Comparison of ENCODE assay signal across 25 cellular contexts in genomic region chr1:27550510-27551169, GRCh38. TPM values are rescaled to one million over a fixed set of nuclear protein-coding genes. Genes with fewer than 3 reads are reported as not detected.
DNase-seq lines count a peak whose midpoint lies in the region; ATAC-seq and TF ChIP-seq lines count a peak whose summit lies in the region.
"Had no signal": no experiment of that assay in that cellular context is flagged by ENCODE, and none has a peak within 500 bp of the region (broad histone marks: within the 10 kb centered on the region; RNA-seq: fewer than 3 reads in every experiment).

No MANE protein-coding gene starts in this region.

- H2BK15ac ChIP-seq in mesenchymal stem cell (ENCODE audit: low read depth, poor library complexity, severe bottlenecking): no peak overlapping the region

- peaks cover 2% of the 10 kb centered on the region for H3K36me3 Mint-ChIP-seq in activated naive CD8-positive, alpha-beta T cell treated with anti-CD3 and anti-CD28 coated beads, Interleukin-2, amount 50 U/mL, for 24 hours (ENCODE audit: low read depth)

- no peaks in the 10 kb centered on the region for H3K27me3 Mint-ChIP-seq in activated naive CD8-positive, alpha-beta T cell treated with anti-CD3 and anti-CD28 coated beads, Interleukin-2, amount 50 U/mL, for 24 hours
- H3K27me3 Mint-ChIP-seq: IgD-negative memory B cell had no signal

- H3K4me2 ChIP-seq in mesenchymal stem cell (ENCODE audit: low read length, poor library complexity, severe bottlenecking): no peak overlapping the region
- H3K4me2 ChIP-seq: PC-9 had no signal

- no peak overlapping the region for H3K4me3 Mint-ChIP-seq in activated naive CD8-positive, alpha-beta T cell treated with anti-CD3 and anti-CD28 coated beads, Interleukin-2, amount 50 U/mL, for 24 hours
- H3K4me3 Mint-ChIP-seq: CD14-positive monocyte, IgD-negative memory B cell had no signal

- H4K8ac ChIP-seq in mesenchymal stem cell (ENCODE audit: low read length): no peak overlapping the region

- no peak overlapping the region for H4K91ac ChIP-seq in mesenchymal stem cell (ENCODE audit: low read length)

- H3K4ac ChIP-seq in mesenchymal stem cell (ENCODE audit: low read depth in 1 of 2, low read length in 2 of 2): no peak overlapping the region

- H3K79me1 ChIP-seq in mesenchymal stem cell (replicated peaks; ENCODE audit: low read length, poor library complexity, severe bottlenecking): peaks cover 52% of the 10 kb centered on the region

- no peak overlapping the region for H2BK120ac ChIP-seq in mesenchymal stem cell (ENCODE audit: low read depth, low read length)

- DNase-seq in left ventricle myocardium inferior: peak; percentile 14
- DNase-seq in right atrium auricular region (ENCODE audit: low spot score): no peak
- peak in 2 of 7 donors; percentile 38 to 48 for DNase-seq in adrenal gland
- DNase-seq in mesenchymal stem cell: no peak
- DNase-seq in testis: no peak
- no peak for DNase-seq in activated naive CD8-positive, alpha-beta T cell treated with anti-CD3 and anti-CD28 coated beads, Interleukin-2, amount 50 U/mL, for 24 hours
- DNase-seq: 8988T, ACHN, BE2C, Calu3, DMS153, HCEC 1CT, NCI-H1092, NCI-H1417 treated with DMSO at 0.1 percent for 48 hours, NCI-H1694 treated with DMSO at 0.1 percent for 48 hours, NCI-H2081, NCI-H2227 treated with DMSO at 0.1 percent for 48 hours, NCI-H526 treated with DMSO at 0.1 percent for 48 hours, PC-9, RPMI8226, SHP77 treated with DMSO at 0.1 percent for 48 hours had no signal

- TF ChIP-seq POLR2A in adrenal gland (IDR thresholded peaks at IDR 0.05): no peak
- TF ChIP-seq POLR2A in testis (IDR thresholded peaks at IDR 0.05): no peak

- WGBS in adrenal gland, 4 donors: 85 to 95% (median 87%) methylated on average over 15 to 44 of the region's 44 CpGs
- 96% methylated on average over 44 of the region's 44 CpGs for WGBS in mesenchymal stem cell
- WGBS in testis, 2 donors: 90 to 95% methylated on average over 8 to 43 of the region's 44 CpGs

- H3K4me3 ChIP-seq in left ventricle myocardium inferior (no peak overlapping the region), right atrium auricular region (no peak overlapping the region), adrenal gland (no peak overlapping the region), mesenchymal stem cell (ENCODE audit: insufficient read depth in 1 of 2, low read depth in 1 of 2, low read length in 2 of 2) (no peak overlapping the region), testis (no peak overlapping the region)
- H3K4me3 ChIP-seq: PC-9 had no signal

- no peak for TF ChIP-seq CTCF in left ventricle myocardium inferior (IDR thresholded peaks at IDR 0.05; ENCODE audit: borderline replicate concordance)
- TF ChIP-seq CTCF in right atrium auricular region (IDR thresholded peaks at IDR 0.05): no peak
- no peak for TF ChIP-seq CTCF in adrenal gland (IDR thresholded peaks at IDR 0.05)
- no peak for TF ChIP-seq CTCF in testis (IDR thresholded peaks at IDR 0.05)

- H3K27me3 ChIP-seq in left ventricle myocardium inferior (ENCODE audit: low read depth): no peaks in the 10 kb centered on the region
- no peaks in the 10 kb centered on the region for H3K27me3 ChIP-seq in right atrium auricular region
- no peaks in the 10 kb centered on the region for H3K27me3 ChIP-seq in adrenal gland
- no peaks in the 10 kb centered on the region for H3K27me3 ChIP-seq in mesenchymal stem cell (ENCODE audit: control insufficient read depth in 1 of 2, insufficient read depth in 1 of 2, low read length in 2 of 2)
- H3K27me3 ChIP-seq in testis: no peaks in the 10 kb centered on the region
- H3K27me3 ChIP-seq: BE2C had no signal

- H3K4me1 ChIP-seq in left ventricle myocardium inferior: peaks cover 44% of the 10 kb centered on the region
- peaks cover 3 to 36% of the 10 kb centered on the region in 2 donors for H3K4me1 ChIP-seq in right atrium auricular region
- H3K4me1 ChIP-seq in adrenal gland (replicated peaks in 1 of 2): peaks cover 26 to 33% of the 10 kb centered on the region in 2 donors
- H3K4me1 ChIP-seq in mesenchymal stem cell (ENCODE audit: control insufficient read depth, insufficient read depth, low read depth, low read length): peaks cover 10% of the 10 kb centered on the region
- H3K4me1 ChIP-seq in testis: peaks cover 31% of the 10 kb centered on the region
- H3K4me1 ChIP-seq: BE2C had no signal

- no peak overlapping the region for H3K27ac Mint-ChIP-seq in activated naive CD8-positive, alpha-beta T cell treated with anti-CD3 and anti-CD28 coated beads, Interleukin-2, amount 50 U/mL, for 24 hours
- H3K27ac Mint-ChIP-seq: CD14-positive monocyte, IgD-negative memory B cell had no signal

- H3K9me3 ChIP-seq in left ventricle myocardium inferior (replicated peaks) (no peaks in the 10 kb centered on the region), right atrium auricular region (no peaks in the 10 kb centered on the region), adrenal gland (replicated peaks in 1 of 3) (no peaks in the 10 kb centered on the region), mesenchymal stem cell (ENCODE audit: control insufficient read depth, low read length) (no peaks in the 10 kb centered on the region), testis (no peaks in the 10 kb centered on the region)
- H3K9me3 ChIP-seq: BE2C had no signal

- peaks cover 4% of the 10 kb centered on the region for H3K4me1 Mint-ChIP-seq in activated naive CD8-positive, alpha-beta T cell treated with anti-CD3 and anti-CD28 coated beads, Interleukin-2, amount 50 U/mL, for 24 hours

- no peak for ATAC-seq in GM19324 (IDR thresholded peaks at IDR 0.05; ENCODE audit: low FRiP score, unreplicated experiment)
- ATAC-seq in activated naive CD8-positive, alpha-beta T cell treated with anti-CD3 and anti-CD28 coated beads, Interleukin-2, amount 50 U/mL, for 24 hours: no peak
- no peak for ATAC-seq in activated CD4-positive, CD25-positive, alpha-beta regulatory T cell treated with anti-CD3 and anti-CD28 coated beads, Interleukin-2, amount 50 U/mL, for 24 hours

- no peak overlapping the region for H3K23ac ChIP-seq in mesenchymal stem cell (ENCODE audit: low read length in 2 of 2)

- no peak overlapping the region for H2AK5ac ChIP-seq in mesenchymal stem cell (ENCODE audit: low read length, severe bottlenecking)

- no peak overlapping the region for H2BK12ac ChIP-seq in mesenchymal stem cell (ENCODE audit: low read length in 2 of 2)

- H3K9me3 Mint-ChIP-seq in activated naive CD8-positive, alpha-beta T cell treated with anti-CD3 and anti-CD28 coated beads, Interleukin-2, amount 50 U/mL, for 24 hours: no peaks in the 10 kb centered on the region
- H3K9me3 Mint-ChIP-seq: CD14-positive monocyte, IgD-negative memory B cell had no signal

- intact Hi-C loops in left ventricle myocardium inferior (cut with micrococcal nuclease) (no loop called here), adrenal gland (cut with DNase I) (loop anchor here in 1 of 2 donors (10.0 kb wide), 1 partner anchor 146 kb away; no protein-coding TSS in a partner anchor), testis (cut with DNase I; ENCODE audit: low total_unique reads) (no loop called here)

- no peak overlapping the region for H2BK5ac ChIP-seq in mesenchymal stem cell (ENCODE audit: low read depth, low read length, poor library complexity, severe bottlenecking)

- H3K9ac ChIP-seq in mesenchymal stem cell (ENCODE audit: low read length): peak overlapping the region; percentile 22

- H3K14ac ChIP-seq in mesenchymal stem cell (ENCODE audit: low read length in 2 of 2): no peak overlapping the region

- H2AFZ ChIP-seq in mesenchymal stem cell (ENCODE audit: low read depth, low read length): no peak overlapping the region
- H2AFZ ChIP-seq: PC-9 had no signal

- H3K18ac ChIP-seq in mesenchymal stem cell (ENCODE audit: low read depth in 1 of 2, low read length in 2 of 2): no peak overlapping the region

- H3K27ac ChIP-seq in left ventricle myocardium inferior (replicated peaks) (no peak overlapping the region), right atrium auricular region (no peak overlapping the region), adrenal gland (peak overlapping the region; percentile 67 to 97 (median 89)), mesenchymal stem cell (ENCODE audit: low read length, poor library complexity, severe bottlenecking) (no peak overlapping the region), testis (peak overlapping the region; percentile 13 to 74)
- H3K27ac ChIP-seq: PC-9 had no signal

- peaks cover 79% of the 10 kb centered on the region for H3K36me3 ChIP-seq in left ventricle myocardium inferior
- H3K36me3 ChIP-seq in right atrium auricular region: peaks cover 69% of the 10 kb centered on the region
- H3K36me3 ChIP-seq in adrenal gland (replicated peaks in 1 of 2): peaks cover 0 to 66% of the 10 kb centered on the region in 2 donors
- H3K36me3 ChIP-seq in mesenchymal stem cell (ENCODE audit: control insufficient read depth in 1 of 2, insufficient read depth in 2 of 2, low read depth in 1 of 2, low read length in 2 of 2): peaks cover 65 to 88% of the 10 kb centered on the region in 2 experiments
- H3K36me3 ChIP-seq in testis (ENCODE audit: low read depth, missing control alignments): no peaks in the 10 kb centered on the region

RNA-seq across cellular contexts. Expression of gene AHDC1, which starts 53.3 kb away (rescaled TPM):
- 40.1 TPM for total RNA-seq in left ventricle myocardium inferior
- total RNA-seq in right atrium auricular region: 10 to 100 TPM; 23.5 to 35.0 TPM
- 100 to 1,000 TPM in 1 of 8 donors, 10 to 100 TPM in 7; 43.9 to 111 (median 71.8) TPM for total RNA-seq in adrenal gland
- 10 to 100 TPM; 10.4 to 98.5 (median 27.0) TPM for polyA plus RNA-seq in adrenal gland
- 27.0 TPM for polyA plus RNA-seq in mesenchymal stem cell (2013, experiment 1 of 2)
- 24.1 TPM for polyA plus RNA-seq in mesenchymal stem cell (2013, experiment 2 of 2)
- total RNA-seq in testis: 10 to 100 TPM; 73.7 to 86.8 TPM
- 32.5 TPM for polyA plus RNA-seq in testis (ENCODE audit: insufficient read depth, low read depth, low replicate concordance)

Comparison
In these comparisons a context has a peak if more than half of its experiments do, and no peak if none do; other contexts are left out.
1. H3K27ac ChIP-seq: peak in adrenal gland (5 of 5) and testis (2 of 2); none in left ventricle myocardium inferior (single experiment), right atrium auricular region (0 of 2) and mesenchymal stem cell (single experiment).